15 cellular contexts compared by ENCODE assay signal in the genomic region with DNA sequence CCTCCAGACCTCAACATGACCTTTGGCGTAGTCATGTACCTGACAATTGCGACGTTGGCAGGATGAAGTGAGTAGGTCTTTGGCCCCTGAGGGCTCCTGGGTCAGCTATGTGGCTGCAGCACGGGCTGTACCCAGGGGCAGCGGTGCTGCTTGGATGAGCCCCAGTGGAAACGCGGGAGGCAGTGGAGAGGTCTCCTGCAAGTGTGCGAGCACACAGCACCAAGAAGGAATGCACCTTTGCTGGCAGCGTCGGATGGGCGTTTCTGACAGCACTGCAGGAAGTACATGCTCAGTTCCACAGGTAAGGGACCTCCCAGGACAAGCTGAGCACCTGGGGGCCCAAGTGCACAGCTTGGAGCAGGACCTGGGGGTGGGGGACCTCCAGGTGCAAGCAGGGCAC.
A peak's percentile ranks its signal among the peaks of the same experiment; 100 is the strongest.
DNase-seq lines count a peak whose midpoint lies in the region; FAIRE-seq and TF ChIP-seq lines count a peak whose summit lies in the region.
"Had no signal": no experiment of that assay in that cellular context is flagged by ENCODE, and none has a peak within 500 bp of the region (broad histone marks: within the 10 kb centered on the region; RNA-seq: fewer than 3 reads in every experiment).

No MANE protein-coding gene starts in this region.

- H3K27ac Mint-ChIP-seq in type B pancreatic cell, result peak overlapping the region; percentile 91
- H3K27ac Mint-ChIP-seq: B cell; CD4-positive, alpha-beta memory T cell had no signal

- TF ChIP-seq CTCF in keratinocyte (optimal IDR thresholded peaks at IDR 0.05 in 1 of 3, IDR thresholded peaks at IDR 0.05 in 1 of 3, conservative IDR thresholded peaks at IDR 0.05 in 1 of 3; ENCODE audit: extremely low read depth in 1 of 3, insufficient read depth in 2 of 3, low read length in 3 of 3) (no peak), type B pancreatic cell (conservative IDR thresholded peaks at IDR 0.05) (no peak)

- H3K9me3 ChIP-seq in keratinocyte (ENCODE audit: control insufficient read depth, low read depth, low read length), result no peaks in the 10 kb centered on the region
- H3K9me3 ChIP-seq: SJSA1 had no signal

- H3K79me2 ChIP-seq in keratinocyte (ENCODE audit: control insufficient read depth, insufficient read depth, low read length), result no peaks in the 10 kb centered on the region

- DNase-seq in DMS79 treated with DMSO at 0.1 percent for 48 hours (lab: John Stamatoyannopoulos, UW) (peak; percentile 43), keratinocyte (ENCODE audit: low read depth, low spot score) (no peak), mucosa of gallbladder (ENCODE audit: low spot score) (peak; percentile 62), type B pancreatic cell (ENCODE audit: extremely low spot score, unreplicated experiment) (no peak), cerebellar nuclear complex (lab: John Stamatoyannopoulos, UW) (no peak), HT-29 (ENCODE audit: low spot score) (no peak), AG08396 (ENCODE audit: low spot score) (no peak)
- DNase-seq: CD4-positive, alpha-beta memory T cell; H9; NCI-H1048; NCI-H2227 treated with DMSO at 0.1 percent for 48 hours; NCI-H524 treated with DMSO at 0.1 percent for 48 hours; OCI-M1 had no signal

- H3K4me1 ChIP-seq in keratinocyte (ENCODE audit: control insufficient read depth, extremely low read depth, insufficient read depth, low read length), result peaks cover 16% of the 10 kb centered on the region
- H3K4me1 ChIP-seq: SJSA1 had no signal

- no peaks in the 10 kb centered on the region for H3K27me3 Mint-ChIP-seq in type B pancreatic cell
- H3K27me3 Mint-ChIP-seq: B cell had no signal

- H3K27ac ChIP-seq in keratinocyte (ENCODE audit: control insufficient read depth, insufficient read depth, low read length), result no peak overlapping the region
- H3K27ac ChIP-seq: SJSA1 had no signal

- no peak overlapping the region for H3K4me3 Mint-ChIP-seq in type B pancreatic cell
- H3K4me3 Mint-ChIP-seq: B cell; CD4-positive, alpha-beta memory T cell; H9 had no signal

- H2AFZ ChIP-seq in keratinocyte (ENCODE audit: control insufficient read depth, low read length), result peak overlapping the region; percentile 36

- H3K4me2 ChIP-seq in keratinocyte (ENCODE audit: control insufficient read depth, extremely low read depth, insufficient read depth, low read depth, low read length), result peak overlapping the region; percentile 73

- no peaks in the 10 kb centered on the region for H3K4me1 Mint-ChIP-seq in type B pancreatic cell (ENCODE audit: unreplicated experiment)
- H3K4me1 Mint-ChIP-seq: B cell; CD4-positive, alpha-beta memory T cell; H9 had no signal

- H4K20me1 ChIP-seq in keratinocyte (ENCODE audit: control insufficient read depth, extremely low read depth, insufficient read depth, low read length), result no peaks in the 10 kb centered on the region

- H3K36me3 ChIP-seq in keratinocyte (ENCODE audit: control insufficient read depth in 2 of 2, extremely low read depth in 1 of 2, insufficient read depth in 2 of 2, low read length in 2 of 2), result no peaks in the 10 kb centered on the region
- H3K36me3 ChIP-seq: SJSA1 had no signal

- no peaks in the 10 kb centered on the region for H3K9me3 Mint-ChIP-seq in type B pancreatic cell
- H3K9me3 Mint-ChIP-seq: H9 had no signal

- no peak overlapping the region for H3K4me3 ChIP-seq in keratinocyte (ENCODE audit: control insufficient read depth in 2 of 3, extremely low read depth in 1 of 3, insufficient read depth in 2 of 3, low read depth in 1 of 3, low read length in 3 of 3)
- H3K4me3 ChIP-seq: SJSA1 had no signal

- no peaks in the 10 kb centered on the region for H3K27me3 ChIP-seq in keratinocyte (ENCODE audit: control insufficient read depth, extremely low read depth, insufficient read depth, low read length)
- H3K27me3 ChIP-seq: SJSA1 had no signal

- peak; percentile 32 for FAIRE-seq in keratinocyte (lab: Jason Lieb, UNC)

- dilution Hi-C loops in keratinocyte (cut with MboI; ENCODE audit: extremely low pct_ligation_motif_present, low sequenced_read_pairs), result no loop called here

- no peaks in the 10 kb centered on the region for H3K9me1 ChIP-seq in keratinocyte (ENCODE audit: control insufficient read depth, extremely low read depth, insufficient read depth, low read length)

- no peak overlapping the region for H3K9ac ChIP-seq in keratinocyte (ENCODE audit: control insufficient read depth, extremely low read depth, insufficient read depth, low read length)

- no peaks in the 10 kb centered on the region for H3K36me3 Mint-ChIP-seq in type B pancreatic cell
- H3K36me3 Mint-ChIP-seq: CD4-positive, alpha-beta memory T cell had no signal

Comparison
In these comparisons a context has a peak if more than half of its experiments do, and no peak if none do; other contexts are left out.
1. DNase-seq: peak in DMS79 treated with DMSO at 0.1 percent for 48 hours (single experiment) and mucosa of gallbladder (single experiment); none in keratinocyte (single experiment), type B pancreatic cell (single experiment), cerebellar nuclear complex (0 of 2), HT-29 (single experiment) and AG08396 (single experiment).